ENCODE assay signal across 11 cellular contexts in the genomic region with DNA sequence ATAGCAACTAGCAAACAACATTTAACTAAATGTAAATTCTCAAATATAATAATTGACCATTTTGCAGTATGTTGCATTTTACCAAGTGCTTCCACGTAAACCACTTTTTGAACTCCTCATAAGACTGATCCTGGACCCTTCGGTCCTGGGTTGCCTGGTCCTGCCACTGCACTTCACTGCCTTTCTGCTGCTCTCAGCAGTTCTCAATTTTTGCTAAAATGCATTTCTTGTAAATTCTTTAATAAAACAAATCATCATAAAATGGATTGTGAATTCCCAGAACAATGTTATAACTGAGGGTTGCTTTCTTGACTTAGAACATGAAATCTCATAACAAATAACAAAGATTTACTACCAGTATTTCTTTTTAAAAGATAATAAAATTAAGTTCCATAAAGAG.
"Had no signal": no experiment of that assay in that cellular context is flagged by ENCODE, and none has a peak within 500 bp of the region (broad histone marks: within the 10 kb centered on the region; RNA-seq: fewer than 3 reads in every experiment).

No MANE protein-coding gene starts in this region.

- FAIRE-seq: H1, H54 had no signal

- H3K4me3 Mint-ChIP-seq: GM23338, H9, HFFc6 had no signal

- H3K9me3 Mint-ChIP-seq: GM23338, H9, HFFc6 had no signal

- H2AFZ ChIP-seq: GM23248, GM23338 had no signal

- H3K27ac ChIP-seq: GM23248 had no signal

- ATAC-seq: GM23338, HCT116 had no signal

- H3K9ac ChIP-seq: GM23248 had no signal

- H3K27ac Mint-ChIP-seq: GM23338, H9, HFFc6 had no signal

- H3K4me2 ChIP-seq: GM23338 had no signal

- H3K36me3 ChIP-seq: HAP-1 had no signal

- H3K9me3 ChIP-seq: HAP-1 had no signal

- H3K4me3 ChIP-seq: GM23248, GM23338, HAP-1 had no signal

- DNase-seq: GM23248, GOT3, H7, H9, HCEC 1CT, HFFc6 had no signal
